In genomic region chr2:237196866-237197618, GRCh38 we compare ENCODE assay signal across 11 cellular contexts.
DNase-seq lines count a peak whose midpoint lies in the region; ATAC-seq and TF ChIP-seq lines count a peak whose summit lies in the region.
"Had no signal": no experiment of that assay in that cellular context is flagged by ENCODE, and none has a peak within 500 bp of the region (broad histone marks: within the 10 kb centered on the region; RNA-seq: fewer than 3 reads in every experiment).

No MANE protein-coding gene starts in this region.

- no peak for TF ChIP-seq POLR2A in gastroesophageal sphincter (IDR thresholded peaks at IDR 0.05)

- H3K27me3 ChIP-seq in RWPE2 (ENCODE audit: insufficient read depth, poor library complexity, severe bottlenecking): no peaks in the 10 kb centered on the region
- H3K27me3 ChIP-seq in gastroesophageal sphincter: no peaks in the 10 kb centered on the region

- no peak for TF ChIP-seq EP300 in gastroesophageal sphincter (IDR thresholded peaks at IDR 0.05)

- TF ChIP-seq CTCF in RWPE2 (IDR thresholded peaks at IDR 0.05; ENCODE audit: poor library complexity, severe bottlenecking) (no peak), gastroesophageal sphincter (IDR thresholded peaks at IDR 0.05) (no peak)

- H3K27ac ChIP-seq in RWPE2 (ENCODE audit: poor library complexity, severe bottlenecking): no peak overlapping the region
- peak overlapping the region in 3 of 4 donors; percentile 38 to 64 (median 41) for H3K27ac ChIP-seq in gastroesophageal sphincter
- H3K27ac ChIP-seq in urinary bladder (ENCODE audit: low read depth): peak overlapping the region; percentile 12

- DNase-seq in NCI-H2196 (lab: John Stamatoyannopoulos, UW; ENCODE audit: unreplicated experiment) (peak; percentile 22), NCI-H2196 treated with DMSO at 0.1 percent for 48 hours (lab: John Stamatoyannopoulos, UW; ENCODE audit: unreplicated experiment) (no peak), RWPE2 (ENCODE audit: low spot score) (no peak), iPS-NIHi11 (ENCODE audit: low spot score) (no peak)
- DNase-seq: naive B cell; NCI-H1105 treated with DMSO at 0.1 percent for 48 hours; stimulated activated CD4-positive, alpha-beta T cell treated with anti-CD3 and anti-CD28 coated beads, Interleukin-1b, Interleukin-23, amount 100 ng/mL, for 48 hours had no signal

- H3K36me3 ChIP-seq in RWPE2 (ENCODE audit: low read depth): no peaks in the 10 kb centered on the region
- no peaks in the 10 kb centered on the region for H3K36me3 ChIP-seq in gastroesophageal sphincter
- H3K36me3 ChIP-seq in urinary bladder (ENCODE audit: insufficient read depth): no peaks in the 10 kb centered on the region

- WGBS in gastroesophageal sphincter (ENCODE audit: low coverage in 1 of 2), 2 donors: 19 to 58% methylated on average over 1 to 2 of the region's 6 CpGs
- WGBS in urinary bladder: 73% methylated on average over 6 of the region's 6 CpGs

- ATAC-seq in RWPE2 (ENCODE audit: low read depth) (peak; percentile 93), gastroesophageal sphincter (peak; percentile 37), GM21529 (IDR thresholded peaks at IDR 0.05; ENCODE audit: unreplicated experiment) (no peak), GM21367 (IDR thresholded peaks at IDR 0.05; ENCODE audit: unreplicated experiment) (no peak)

- H3K4me3 ChIP-seq in RWPE2 (ENCODE audit: severe bottlenecking): no peak overlapping the region
- H3K4me3 ChIP-seq in gastroesophageal sphincter: no peak overlapping the region
- H3K4me3 ChIP-seq in urinary bladder (ENCODE audit: low read depth, low read length): no peak overlapping the region

- H3K4me1 ChIP-seq in RWPE2 (ENCODE audit: insufficient read depth, poor library complexity, severe bottlenecking): peaks cover 9% of the 10 kb centered on the region
- H3K4me1 ChIP-seq in gastroesophageal sphincter: peaks cover 0 to 47% (median 13%) of the 10 kb centered on the region in 3 donors
- H3K4me1 ChIP-seq in urinary bladder (ENCODE audit: insufficient read depth): no peaks in the 10 kb centered on the region

- no peaks in the 10 kb centered on the region for H3K9me3 ChIP-seq in RWPE2 (ENCODE audit: severe bottlenecking)
- H3K9me3 ChIP-seq in gastroesophageal sphincter: no peaks in the 10 kb centered on the region

Comparison
In these comparisons a context has a peak if more than half of its experiments do, and no peak if none do; other contexts are left out.
1. ATAC-seq: peak in RWPE2 (single experiment) and gastroesophageal sphincter (single experiment); none in GM21529 (single experiment) and GM21367 (single experiment).